Comparison of ENCODE assay signal across 2 cellular contexts in genomic region chr7:105489409-105489808, GRCh38.
TF ChIP-seq lines count a peak whose summit lies in the region.

No MANE protein-coding gene starts in this region.

TF ChIP-seq in IMR-90, 13 proteins besides CTCF, POLR2A, EP300 and RAD21:
- no peak for TF ChIP-seq RCOR1 (IDR thresholded peaks at IDR 0.05; ENCODE audit: insufficient replicate concordance, low read length)
- TF ChIP-seq CHD1 (IDR thresholded peaks at IDR 0.05; ENCODE audit: low read depth, low read length), result no peak
- no peak for TF ChIP-seq NFE2L2 (IDR thresholded peaks at IDR 0.05; ENCODE audit: low read depth, low read length)
- TF ChIP-seq MAFK (IDR thresholded peaks at IDR 0.05; ENCODE audit: low read depth, low read length), result no peak
- TF ChIP-seq USF2 (IDR thresholded peaks at IDR 0.05; ENCODE audit: low read depth, low read length), result no peak
- TF ChIP-seq FOS (IDR thresholded peaks at IDR 0.05; ENCODE audit: low read depth, low read length), result no peak
- TF ChIP-seq CEBPB (IDR thresholded peaks at IDR 0.05; ENCODE audit: low read depth, low read length), result no peak
- TF ChIP-seq MAZ (IDR thresholded peaks at IDR 0.05; ENCODE audit: borderline replicate concordance, low read depth, low read length), result no peak
- TF ChIP-seq ELK1 (IDR thresholded peaks at IDR 0.05; ENCODE audit: borderline replicate concordance, low read depth, low read length), result no peak
- TF ChIP-seq SMC3 (IDR thresholded peaks at IDR 0.05; ENCODE audit: low read depth, low read length), result no peak
- no peak for TF ChIP-seq RFX5 (IDR thresholded peaks at IDR 0.05; ENCODE audit: low read depth, low read length)
- TF ChIP-seq BHLHE40 (IDR thresholded peaks at IDR 0.05; ENCODE audit: low read depth, low read length), result no peak
- no peak for TF ChIP-seq MXI1 (IDR thresholded peaks at IDR 0.05; ENCODE audit: borderline replicate concordance, low read depth, low read length)

TF ChIP-seq in endothelial cell of umbilical vein, 7 proteins besides CTCF, POLR2A, EP300 and RAD21:
- TF ChIP-seq MAX (IDR thresholded peaks at IDR 0.05; ENCODE audit: insufficient read depth, insufficient read length), result no peak
- no peak for TF ChIP-seq MYC (IDR thresholded peaks at IDR 0.05; ENCODE audit: low read depth, low read length)
- no peak for TF ChIP-seq FOS (IDR thresholded peaks at IDR 0.05; ENCODE audit: borderline replicate concordance, insufficient read depth, low read length)
- TF ChIP-seq JUN (IDR thresholded peaks at IDR 0.05; ENCODE audit: borderline replicate concordance, insufficient read depth, insufficient read length, low read depth), result no peak
- no peak for TF ChIP-seq POLR2AphosphoS5 (IDR thresholded peaks at IDR 0.05; ENCODE audit: insufficient read depth, low read depth, low read length)
- TF ChIP-seq GATA2 (IDR thresholded peaks at IDR 0.05; ENCODE audit: insufficient read depth, insufficient read length, low read depth, low read length), result no peak
- no peak for TF ChIP-seq EZH2 (IDR thresholded peaks at IDR 0.05; ENCODE audit: borderline replicate concordance, low read depth, low read length, severe bottlenecking)
